ENCODE assay signal across 9 cellular contexts in the genomic region with DNA sequence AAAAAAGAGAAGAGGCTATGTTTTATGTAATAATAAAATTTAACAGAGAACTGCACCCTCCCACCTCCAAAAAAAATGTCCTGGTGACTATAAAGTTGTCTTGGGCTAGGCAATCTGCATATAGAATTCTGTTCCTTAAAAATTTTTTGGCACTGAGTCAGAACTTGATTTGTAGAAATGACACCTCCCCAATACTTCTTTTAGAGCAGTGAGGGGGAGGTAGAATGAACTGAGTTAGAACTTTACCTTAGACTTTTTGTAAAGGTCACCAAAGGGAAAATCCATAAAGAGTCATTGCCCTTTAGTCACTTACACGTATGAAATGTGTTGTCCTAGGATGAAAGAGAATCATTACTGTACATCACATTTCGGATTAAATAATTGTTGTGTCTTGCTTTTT.
A peak's percentile ranks its signal among the peaks of the same experiment; 100 is the strongest.
DNase-seq lines count a peak whose midpoint lies in the region; ATAC-seq and TF ChIP-seq lines count a peak whose summit lies in the region.
"Had no signal": no experiment of that assay in that cellular context is flagged by ENCODE, and none has a peak within 500 bp of the region (broad histone marks: within the 10 kb centered on the region; RNA-seq: fewer than 3 reads in every experiment).

No MANE protein-coding gene starts in this region.

- peaks cover 43% of the 10 kb centered on the region for H3K4me1 ChIP-seq in SJSA1 (replicated peaks)
- peaks cover 0 to 10% of the 10 kb centered on the region in 2 donors for H3K4me1 ChIP-seq in right atrium auricular region

- H3K27ac ChIP-seq in SJSA1 (peak overlapping the region; percentile 65; the same call in 1 of the 2 replicates), right atrium auricular region (no peak overlapping the region)

- intact Hi-C loops in Right ventricle myocardium superior (cut with DNase I) = no loop called here

- no peak overlapping the region for H3K4me3 ChIP-seq in SJSA1
- H3K4me3 ChIP-seq in right atrium auricular region = no peak overlapping the region

- peak; percentile 37 for ATAC-seq in GM18502 (IDR thresholded peaks at IDR 0.05; ENCODE audit: poor library complexity, unreplicated experiment)
- ATAC-seq in GM21529 (IDR thresholded peaks at IDR 0.05; ENCODE audit: unreplicated experiment) = peak; percentile 31
- peak; percentile 47 for ATAC-seq in omental fat pad (ENCODE audit: low FRiP score)
- ATAC-seq in Right ventricle myocardium superior (ENCODE audit: poor library complexity) = no peak
- no peak for ATAC-seq in GM21381 (IDR thresholded peaks at IDR 0.05; ENCODE audit: unreplicated experiment)

- no peak for DNase-seq in SJSA1 (ENCODE audit: low read depth in 1 of 2, low spot score in 2 of 2)
- DNase-seq in omental fat pad (ENCODE audit: low spot score) = no peak
- no peak for DNase-seq in right atrium auricular region (ENCODE audit: low spot score)
- DNase-seq in Right ventricle myocardium superior = no peak
- DNase-seq: activated CD4-positive, alpha-beta T cell treated with anti-CD3 and anti-CD28 coated beads, Interleukin-2, amount 10 ng/mL, durations not matched to agents 7 days and 5 days; KBM-7 had no signal

- no peaks in the 10 kb centered on the region for H3K9me3 ChIP-seq in SJSA1 (replicated peaks)
- no peaks in the 10 kb centered on the region for H3K9me3 ChIP-seq in right atrium auricular region

- H3K36me3 ChIP-seq in SJSA1 (no peaks in the 10 kb centered on the region), right atrium auricular region (no peaks in the 10 kb centered on the region)

- TF ChIP-seq CTCF in omental fat pad (IDR thresholded peaks at IDR 0.05) = no peak
- TF ChIP-seq CTCF in right atrium auricular region (IDR thresholded peaks at IDR 0.05) = no peak

- H3K27me3 ChIP-seq in SJSA1 (replicated peaks) = no peaks in the 10 kb centered on the region
- no peaks in the 10 kb centered on the region for H3K27me3 ChIP-seq in right atrium auricular region

Comparison
In these comparisons a context has a peak if more than half of its experiments do, and no peak if none do; other contexts are left out.
1. ATAC-seq: peak in GM18502 (single experiment), GM21529 (single experiment) and omental fat pad (single experiment); none in Right ventricle myocardium superior (single experiment) and GM21381 (single experiment).